ENCODE assay signal across 3 cellular contexts in the genomic region with DNA sequence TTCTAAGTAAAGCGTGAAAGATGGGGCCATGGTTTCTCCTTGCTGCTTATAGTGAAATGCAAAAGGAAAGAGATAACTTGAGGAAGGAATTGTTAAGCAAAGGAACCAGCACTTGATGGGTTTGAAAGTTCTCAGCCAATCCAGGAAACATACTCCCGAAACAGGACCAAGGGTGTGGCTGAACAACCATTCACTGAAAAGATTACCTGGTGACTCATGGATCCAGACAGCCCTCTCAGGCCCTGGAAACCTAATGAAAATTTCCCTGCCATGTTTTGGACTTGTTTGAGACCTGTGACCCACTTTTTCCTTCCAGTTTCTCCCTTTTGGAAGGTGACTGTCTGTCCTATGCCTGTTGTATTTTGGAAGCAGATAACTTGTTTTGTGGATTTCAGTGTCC. TPM values are rescaled to one million over a fixed set of nuclear protein-coding genes. Genes with fewer than 3 reads are reported as not detected.
"Had no signal": no experiment of that assay in that cellular context is flagged by ENCODE, and none has a peak within 500 bp of the region (broad histone marks: within the 10 kb centered on the region; RNA-seq: fewer than 3 reads in every experiment).

No MANE protein-coding gene starts in this region.

RNA-seq across cellular contexts. Expression of a gene that starts 11.3 kb away (rescaled TPM):
- total RNA-seq: neural crest cell, osteocyte, smooth muscle cell had no signal
